Comparison of ENCODE assay signal across 9 cellular contexts in the genomic region with DNA sequence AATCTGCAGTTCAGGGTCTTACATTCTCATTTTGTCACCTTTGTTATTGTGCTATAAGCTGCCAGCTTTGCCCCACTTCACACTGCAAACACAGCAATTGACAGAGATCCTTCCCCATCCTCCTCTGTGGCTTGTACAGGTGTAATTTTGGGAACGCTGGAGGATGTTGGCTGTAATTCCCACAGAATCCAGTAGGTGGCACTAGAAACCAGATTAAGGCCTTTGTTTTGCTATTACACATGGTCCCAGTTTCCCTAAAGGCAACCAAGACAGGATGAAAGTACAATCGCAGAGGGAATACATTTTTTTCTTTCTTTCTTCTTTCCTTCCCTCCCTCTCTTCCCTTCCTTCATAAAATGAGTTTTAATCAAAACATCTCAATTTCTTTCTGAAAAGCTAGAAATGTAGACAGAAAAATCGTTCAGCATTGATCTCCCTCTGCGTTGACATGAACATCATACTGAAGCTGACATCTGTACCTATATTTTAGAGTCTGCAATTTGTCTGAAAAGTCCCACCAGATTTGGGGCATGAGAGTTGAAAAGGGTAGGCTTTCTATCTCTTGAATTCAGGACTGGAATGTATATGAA. TPM values are rescaled to one million over a fixed set of nuclear protein-coding genes. Genes with fewer than 3 reads are reported as not detected.
DNase-seq lines count a peak whose midpoint lies in the region; ATAC-seq and TF ChIP-seq lines count a peak whose summit lies in the region.
"Had no signal": no experiment of that assay in that cellular context is flagged by ENCODE, and none has a peak within 500 bp of the region (broad histone marks: within the 10 kb centered on the region; RNA-seq: fewer than 3 reads in every experiment).

No MANE protein-coding gene starts in this region.

- no peaks in the 10 kb centered on the region for H3K27me3 ChIP-seq in left lung
- H3K27me3 ChIP-seq: BLaER1 treated with 17β-estradiol and CSF1 and Interleukin-3, amounts not matched to agents 10 nM and 100 nM had no signal

- no peak for TF ChIP-seq EP300 in Ishikawa (IDR thresholded peaks at IDR 0.05; ENCODE audit: borderline replicate concordance)

- H3K9me3 ChIP-seq in left lung, result no peaks in the 10 kb centered on the region
- H3K9me3 ChIP-seq: BLaER1 treated with 17β-estradiol and CSF1 and Interleukin-3, amounts not matched to agents 10 nM and 100 nM had no signal

- H3K36me3 ChIP-seq in left lung, result no peaks in the 10 kb centered on the region
- H3K36me3 ChIP-seq: BLaER1 treated with 17β-estradiol and CSF1 and Interleukin-3, amounts not matched to agents 10 nM and 100 nM had no signal

- intact Hi-C loops in left lung (cut with DNase I), result no loop called here

- peak; percentile 78 for ATAC-seq in GM19455 (IDR thresholded peaks at IDR 0.05; ENCODE audit: unreplicated experiment)
- ATAC-seq in left lung, result peak; percentile 84

- peak; percentile 75 to 92 for DNase-seq in NCI-H187 (lab: John Stamatoyannopoulos, UW)
- no peak for DNase-seq in NCI-H187 treated with DMSO at 0.1 percent for 48 hours (lab: John Stamatoyannopoulos, UW)
- DNase-seq in RPMI7951 (ENCODE audit: low read depth), result peak; percentile 32
- DNase-seq in cardiac fibroblast (ENCODE audit: low read depth in 2 of 2), result peak; percentile 57 to 67
- no peak for DNase-seq in left lung
- DNase-seq in superior temporal gyrus (ENCODE audit: extremely low spot score), result peak; percentile 93

- TF ChIP-seq CTCF in cardiac fibroblast (IDR thresholded peaks at IDR 0.05; ENCODE audit: low read depth, low read length) (peak; percentile 85), left lung (IDR thresholded peaks at IDR 0.05) (peak; percentile 81 to 95)

- no peak overlapping the region for H3K27ac ChIP-seq in left lung
- H3K27ac ChIP-seq: BLaER1 treated with 17β-estradiol and CSF1 and Interleukin-3, amounts not matched to agents 10 nM and 100 nM had no signal

- peak; percentile 81 for TF ChIP-seq RAD21 in Ishikawa (IDR thresholded peaks at IDR 0.05; ENCODE audit: low read depth)

- H3K4me3 ChIP-seq in cardiac fibroblast (replicated peaks in 1 of 2; ENCODE audit: low read depth in 2 of 2, low read length in 2 of 2) (no peak overlapping the region), left lung (no peak overlapping the region)
- H3K4me3 ChIP-seq: BLaER1 treated with 17β-estradiol and CSF1 and Interleukin-3, amounts not matched to agents 10 nM and 100 nM had no signal

- no peaks in the 10 kb centered on the region for H3K4me1 ChIP-seq in left lung

TF ChIP-seq in Ishikawa, 13 proteins besides CTCF, POLR2A, EP300 and RAD21:
- TF ChIP-seq, protein P1, sequence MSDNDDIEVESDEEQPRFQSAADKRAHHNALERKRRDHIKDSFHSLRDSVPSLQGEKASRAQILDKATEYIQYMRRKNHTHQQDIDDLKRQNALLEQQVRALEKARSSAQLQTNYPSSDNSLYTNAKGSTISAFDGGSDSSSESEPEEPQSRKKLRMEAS (IDR thresholded peaks at IDR 0.05), result no peak
- TF ChIP-seq CREB1 (IDR thresholded peaks at IDR 0.05; ENCODE audit: low read depth) (no peak), REST (IDR thresholded peaks at IDR 0.05; ENCODE audit: low read depth) (no peak), ZBTB7A (IDR thresholded peaks at IDR 0.05; ENCODE audit: low read depth) (no peak), CEBPB (IDR thresholded peaks at IDR 0.05) (no peak), TCF12 (IDR thresholded peaks at IDR 0.05; ENCODE audit: low read depth) (no peak), TEAD4 (IDR thresholded peaks at IDR 0.05) (no peak), FOXM1 (IDR thresholded peaks at IDR 0.05; ENCODE audit: borderline replicate concordance, low read depth) (no peak), USF1 (IDR thresholded peaks at IDR 0.05) (no peak), EGR1 (IDR thresholded peaks at IDR 0.05) (no peak), NFIC (IDR thresholded peaks at IDR 0.05) (no peak), YY1 (IDR thresholded peaks at IDR 0.05; ENCODE audit: low read depth) (no peak), TAF1 (IDR thresholded peaks at IDR 0.05; ENCODE audit: low read depth) (no peak)

RNA-seq across cellular contexts. Expression of gene NELL1, which starts 21.3 kb away (rescaled TPM):
- 0.12 TPM in 1 of 2 replicates, not detected in the other for total RNA-seq in RPMI7951 (2014; rRNA removed; shearing (Covaris generic))
- not detected for total RNA-seq in left lung

RNA-seq across cellular contexts. Expression of gene SLC6A5, which starts 48.7 kb away (rescaled TPM):
- not detected in 2 replicates for total RNA-seq in RPMI7951 (2014; rRNA removed; shearing (Covaris generic))
- not detected for total RNA-seq in left lung

Comparison
In these comparisons a context has a peak if more than half of its experiments do, and no peak if none do; other contexts are left out.
1. DNase-seq: peak in NCI-H187 (2 of 2), RPMI7951 (single experiment), cardiac fibroblast (2 of 2) and superior temporal gyrus (single experiment); none in NCI-H187 treated with DMSO at 0.1 percent for 48 hours (single experiment) and left lung (0 of 2).